24 cellular contexts compared by ENCODE assay signal in the genomic region with DNA sequence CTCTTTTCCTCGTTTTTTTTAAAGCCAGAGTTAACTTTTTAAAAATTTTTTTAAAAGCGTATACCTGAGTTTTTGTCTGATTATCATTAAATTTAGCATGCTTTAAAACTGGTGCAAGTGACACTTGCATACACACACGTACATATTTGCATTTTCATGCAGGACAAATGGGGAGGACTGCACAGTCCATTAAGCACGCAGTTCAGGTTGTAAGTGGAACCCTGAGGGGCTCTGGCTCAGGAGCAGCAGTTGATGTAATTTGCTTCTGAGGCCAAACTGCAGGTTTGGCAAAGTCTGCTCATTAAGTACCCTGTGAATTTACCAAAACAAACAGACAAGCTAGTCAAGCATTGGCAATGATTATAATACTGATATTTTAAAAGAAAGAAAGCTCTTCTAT.
DNase-seq lines count a peak whose midpoint lies in the region; ATAC-seq lines count a peak whose summit lies in the region.
"Had no signal": no experiment of that assay in that cellular context is flagged by ENCODE, and none has a peak within 500 bp of the region (broad histone marks: within the 10 kb centered on the region; RNA-seq: fewer than 3 reads in every experiment).

No MANE protein-coding gene starts in this region.

- no peak for ATAC-seq in GM19328 (IDR thresholded peaks at IDR 0.05; ENCODE audit: unreplicated experiment)
- ATAC-seq: A549, T-cell had no signal

- DNase-seq in NCI-H1694 treated with DMSO at 0.1 percent for 48 hours (lab: John Stamatoyannopoulos, UW) (peak; percentile 1), NCI-H1694 (lab: John Stamatoyannopoulos, UW) (no peak), NCI-H2029 (lab: John Stamatoyannopoulos, UW) (peak; percentile 60), NCI-H69 (lab: John Stamatoyannopoulos, UW) (peak; percentile 54), pons (ENCODE audit: low spot score) (no peak), GDM1 (lab: John Stamatoyannopoulos, UW) (no peak)
- DNase-seq in effector CD4-positive, alpha-beta T cell, result no peak
- DNase-seq: activated CD4-positive, alpha-beta T cell treated with anti-CD3 and anti-CD28 coated beads for 4 hours; activated CD8-positive, alpha-beta memory T cell treated with anti-CD3 and anti-CD28 coated beads for 24 hours; activated T-cell treated with anti-CD3 and anti-CD28 coated beads for 4 hours; AML-193; amniotic stem cell; CD4-positive, alpha-beta T cell; endodermal cell; KG1; MG63; NCI-H82; small intestine; stimulated activated naive CD4-positive, alpha-beta T cell; T-cell; upper lobe of left lung; WERI-Rb-1 had no signal

Comparison
In these comparisons a context has a peak if more than half of its experiments do, and no peak if none do; other contexts are left out.
1. DNase-seq: peak in NCI-H1694 treated with DMSO at 0.1 percent for 48 hours (single experiment), NCI-H2029 (single experiment) and NCI-H69 (single experiment); none in NCI-H1694 (single experiment), pons (single experiment), GDM1 (single experiment) and effector CD4-positive, alpha-beta T cell (single experiment).